Comparison of ENCODE assay signal across 7 cellular contexts in genomic region chr4:2534904-2535385, GRCh38. TPM values are rescaled to one million over a fixed set of nuclear protein-coding genes. Genes with fewer than 3 reads are reported as not detected.
DNase-seq lines count a peak whose midpoint lies in the region; ATAC-seq and TF ChIP-seq lines count a peak whose summit lies in the region.

No MANE protein-coding gene starts in this region.

- in situ Hi-C loops in HAP-1 (cut with MboI; ENCODE audit: low sequenced_read_pairs), result no loop called here

- H3K36me3 ChIP-seq in HAP-1 (replicated peaks) (peaks cover 6% of the 10 kb centered on the region), skeletal muscle tissue (ENCODE audit: control insufficient read depth in 3 of 3, insufficient read depth in 3 of 3, low read length in 3 of 3) (no peaks in the 10 kb centered on the region)

- H3K4me1 Mint-ChIP-seq in T-helper 17 cell, result peaks cover 9% of the 10 kb centered on the region

- DNase-seq in HAP-1 (ENCODE audit: low spot score in 2 of 2), result peak; percentile 22 to 23
- DNase-seq in T-helper 17 cell, result no peak
- no peak for DNase-seq in foreskin fibroblast
- no peak for DNase-seq in NCI-H82 (lab: John Stamatoyannopoulos, UW)
- no peak for DNase-seq in NCI-H1048 (lab: John Stamatoyannopoulos, UW)

- ATAC-seq in T-helper 17 cell, result no peak
- no peak for ATAC-seq in HG03520 (IDR thresholded peaks at IDR 0.05; ENCODE audit: unreplicated experiment)

- no peak for TF ChIP-seq CTCF in foreskin fibroblast (IDR thresholded peaks at IDR 0.05; ENCODE audit: low read depth, low read length)

- H3K9ac ChIP-seq in skeletal muscle tissue (ENCODE audit: low read depth in 1 of 3, low read length in 3 of 3), result peak overlapping the region; percentile 91 to 94 (median 93)

- H3K27me3 Mint-ChIP-seq in T-helper 17 cell, result no peaks in the 10 kb centered on the region

- peak overlapping the region; percentile 96 for H3K27ac ChIP-seq in skeletal muscle tissue (ENCODE audit: low read depth, low read length)

- H3K4me1 ChIP-seq in HAP-1, result peaks cover 10% of the 10 kb centered on the region
- H3K4me1 ChIP-seq in skeletal muscle tissue (ENCODE audit: control insufficient read depth in 3 of 3, insufficient read depth in 3 of 3, low read length in 3 of 3), result peaks cover 19 to 32% (median 20%) of the 10 kb centered on the region in 3 donors

- peak overlapping the region; percentile 88 for H3K4me3 Mint-ChIP-seq in T-helper 17 cell

- H3K9me3 ChIP-seq in HAP-1 (no peaks in the 10 kb centered on the region), T-helper 17 cell (ENCODE audit: control insufficient read depth, low read length, poor library complexity, severe bottlenecking) (no peaks in the 10 kb centered on the region), skeletal muscle tissue (ENCODE audit: control insufficient read depth in 3 of 3, low read length in 3 of 3) (no peaks in the 10 kb centered on the region)

- H3K27ac Mint-ChIP-seq in T-helper 17 cell, result peak overlapping the region; percentile 53

- H3K27me3 ChIP-seq in HAP-1 (ENCODE audit: low read depth), result no peaks in the 10 kb centered on the region
- no peaks in the 10 kb centered on the region for H3K27me3 ChIP-seq in skeletal muscle tissue (ENCODE audit: control insufficient read depth in 3 of 3, insufficient read depth in 3 of 3, low read length in 3 of 3)

- H3K36me3 Mint-ChIP-seq in T-helper 17 cell (ENCODE audit: low read depth), result no peaks in the 10 kb centered on the region

- H3K4me3 ChIP-seq in HAP-1 (peak overlapping the region; percentile 61), foreskin fibroblast (ENCODE audit: low read depth in 1 of 2, low read length in 2 of 2) (peak overlapping the region; percentile 55 to 65), skeletal muscle tissue (ENCODE audit: low read length in 3 of 3) (peak overlapping the region; percentile 77 to 91 (median 89))

RNA-seq across cellular contexts. Expression of gene FAM193A, which starts 1.5 kb away (rescaled TPM):
- 10 to 100 TPM; 34.8 to 39.8 TPM for total RNA-seq in T-helper 17 cell
- 10.4 TPM for total RNA-seq in skeletal muscle tissue

Comparison
In these comparisons a context has a peak if more than half of its experiments do, and no peak if none do; other contexts are left out.
1. DNase-seq: peak in HAP-1 (2 of 2); none in T-helper 17 cell (0 of 3), foreskin fibroblast (0 of 2), NCI-H82 (single experiment) and NCI-H1048 (single experiment).
2. Peak in every context shown above with its lines, with median percentiles within 50 percentile points of each other: H3K4me3 ChIP-seq.